ENCODE assay signal across 20 cellular contexts in genomic region chr1:41883507-41883906, GRCh38. TPM values are rescaled to one million over a fixed set of nuclear protein-coding genes. Genes with fewer than 3 reads are reported as not detected.
DNase-seq lines count a peak whose midpoint lies in the region; ATAC-seq, FAIRE-seq and TF ChIP-seq lines count a peak whose summit lies in the region.
"Had no signal": no experiment of that assay in that cellular context is flagged by ENCODE, and none has a peak within 500 bp of the region (broad histone marks: within the 10 kb centered on the region; RNA-seq: fewer than 3 reads in every experiment).

No MANE protein-coding gene starts in this region.

- H3K9me2 ChIP-seq in PC-9 (ENCODE audit: insufficient read depth), result no peaks in the 10 kb centered on the region

- CTCF ChIA-PET in PC-9 (lab: Charles Lee) (no interaction called here), H1 (lab: Charles Lee; ENCODE audit: partially characterized antibody) (interaction anchor here (1.2 to 1.3 kb wide), 2 partner anchors 27 to 33 kb away, joined by 3 to 4 read pairs; no protein-coding TSS in a partner anchor), GM10248 (lab: Yijun Ruan, JAX) (interaction anchor here (1.0 to 2.1 kb wide), 6 partner anchors 9 to 368 kb away, joined by 3 to 15 read pairs (median 3); no protein-coding TSS in a partner anchor)

- H3K27ac Mint-ChIP-seq in natural killer cell treated with Interleukin-12 subunit alpha and Interleukin-12 subunit beta and Interleukin-15 and Interleukin-18, amount 100 ng/mL, for 72 hours, result peak overlapping the region in 1 of 2 donors; percentile 82
- H3K27ac Mint-ChIP-seq: CD8-positive, alpha-beta T cell had no signal

- no peak overlapping the region; the same call in 1 of the 2 replicates for H2BK5ac ChIP-seq in H1 (ENCODE audit: low read depth, low read length)
- no peak overlapping the region for H2BK5ac ChIP-seq in trophoblast cell (ENCODE audit: low read depth, low read length, poor library complexity)

- H2AK5ac ChIP-seq in H1 (ENCODE audit: low read depth, low read length) (no peak overlapping the region; the same call in 1 of the 2 replicates), trophoblast cell (ENCODE audit: low read length) (peak overlapping the region; percentile 18)

- TF ChIP-seq POLR2A in H1 (IDR thresholded peaks at IDR 0.05; ENCODE audit: control extremely low read depth in 1 of 2, low read depth in 2 of 2, low read length in 2 of 2), result no peak

- no peak for TF ChIP-seq CTCF in PC-9 (conservative IDR thresholded peaks at IDR 0.05)
- no peak for TF ChIP-seq CTCF in H1 (IDR thresholded peaks at IDR 0.05; ENCODE audit: control extremely low read depth in 1 of 3, insufficient read depth in 1 of 3, low read depth in 1 of 3, low read length in 3 of 3)
- TF ChIP-seq CTCF in right atrium auricular region (IDR thresholded peaks at IDR 0.05), result no peak
- TF ChIP-seq CTCF in psoas muscle (IDR thresholded peaks at IDR 0.05), result no peak
- TF ChIP-seq CTCF in GM10248 (IDR thresholded peaks at IDR 0.05; ENCODE audit: control extremely low read depth, extremely low read depth, low read depth, missing control alignments), result no peak

- H3K23ac ChIP-seq in H1 (ENCODE audit: insufficient read length) (no peak overlapping the region), trophoblast cell (ENCODE audit: low read length) (no peak overlapping the region)

- peak overlapping the region; percentile 75 for H3K27ac ChIP-seq in PC-9
- H3K27ac ChIP-seq in H1 (ENCODE audit: low read depth, low read length), result no peak overlapping the region
- H3K27ac ChIP-seq in right atrium auricular region, result peak overlapping the region; percentile 74 to 86
- H3K27ac ChIP-seq in trophoblast cell (ENCODE audit: low read depth, low read length), result no peak overlapping the region
- H3K27ac ChIP-seq in psoas muscle, result no peak overlapping the region
- H3K27ac ChIP-seq: BLaER1 treated with 17β-estradiol and CSF1 and Interleukin-3, amounts not matched to agents 10 nM and 100 nM; SJCRH30 had no signal

- intact Hi-C loops in PC-9 (cut with micrococcal nuclease; ENCODE audit: unreplicated experiment), result loop anchor here (2.0 kb wide), 1 partner anchor 71 kb away; no protein-coding TSS in a partner anchor
- intact Hi-C loops in psoas muscle (cut with DNase I), result no loop called here

- H3K9me3 ChIP-seq in PC-9 (ENCODE audit: insufficient read depth, low read depth) (no peaks in the 10 kb centered on the region), H1 (ENCODE audit: insufficient read depth in 2 of 2, low read depth in 1 of 2, low read length in 1 of 2) (no peaks in the 10 kb centered on the region), right atrium auricular region (no peaks in the 10 kb centered on the region), trophoblast cell (ENCODE audit: insufficient read depth, low read depth, low read length) (no peaks in the 10 kb centered on the region), psoas muscle (no peaks in the 10 kb centered on the region)
- H3K9me3 ChIP-seq: BLaER1 treated with 17β-estradiol and CSF1 and Interleukin-3, amounts not matched to agents 10 nM and 100 nM; SJCRH30 had no signal

- H3K14ac ChIP-seq in H1 (ENCODE audit: insufficient read length) (no peak overlapping the region), trophoblast cell (ENCODE audit: low read length) (no peak overlapping the region)

- ATAC-seq in natural killer cell treated with Interleukin-12 subunit alpha and Interleukin-12 subunit beta and Interleukin-15 and Interleukin-18, amount 100 ng/mL, for 72 hours, result no peak
- ATAC-seq in psoas muscle (no peak), HG02885 (IDR thresholded peaks at IDR 0.05; ENCODE audit: poor library complexity, unreplicated experiment) (no peak)
- ATAC-seq: CD8-positive, alpha-beta T cell had no signal

- H3K18ac ChIP-seq in H1 (ENCODE audit: extremely low read depth, low read length) (no peak overlapping the region), trophoblast cell (ENCODE audit: low read length) (no peak overlapping the region)

- no peak overlapping the region for H2BK15ac ChIP-seq in H1 (ENCODE audit: low read length)

- H4K5ac ChIP-seq in H1 (ENCODE audit: insufficient read length, low read depth, low read length), result no peak overlapping the region

- H2BK12ac ChIP-seq in H1 (ENCODE audit: low read depth, low read length) (peak overlapping the region; percentile 12; the same call in 1 of the 2 replicates), trophoblast cell (ENCODE audit: low read length) (no peak overlapping the region)

- FAIRE-seq in H1 (lab: Jason Lieb, UNC), result no peak
- FAIRE-seq: G401.6 had no signal

- peaks cover 2% of the 10 kb centered on the region for H3K36me3 Mint-ChIP-seq in natural killer cell treated with Interleukin-12 subunit alpha and Interleukin-12 subunit beta and Interleukin-15 and Interleukin-18, amount 100 ng/mL, for 72 hours
- H3K36me3 Mint-ChIP-seq: CD8-positive, alpha-beta T cell had no signal

- H3K4me1 Mint-ChIP-seq in natural killer cell treated with Interleukin-12 subunit alpha and Interleukin-12 subunit beta and Interleukin-15 and Interleukin-18, amount 100 ng/mL, for 72 hours (ENCODE audit: low read depth in 2 of 2), result peaks cover 29 to 62% of the 10 kb centered on the region in 2 donors

- H3K4me1 ChIP-seq in PC-9 (replicated peaks; ENCODE audit: insufficient read depth), result peaks cover 50% of the 10 kb centered on the region
- peaks cover 0 to 3% (median 0%) of the 10 kb centered on the region in 4 experiments; a peak in 3 of 7 replicates for H3K4me1 ChIP-seq in H1 (replicated peaks in 1 of 4; ENCODE audit: control insufficient read depth in 3 of 4, insufficient read depth in 4 of 4, low read length in 3 of 4)
- H3K4me1 ChIP-seq in right atrium auricular region, result peaks cover 0 to 59% of the 10 kb centered on the region in 2 donors
- H3K4me1 ChIP-seq in trophoblast cell (ENCODE audit: control insufficient read depth in 1 of 2, insufficient read depth in 2 of 2, low read length in 2 of 2), result peaks cover 15 to 27% of the 10 kb centered on the region in 2 experiments
- peaks cover 35% of the 10 kb centered on the region for H3K4me1 ChIP-seq in psoas muscle

- H3K4me3 ChIP-seq in PC-9 (no peak overlapping the region), H1 (ENCODE audit: extremely low read depth in 1 of 4, insufficient read depth in 2 of 4, low read depth in 3 of 4, low read length in 4 of 4) (no peak overlapping the region), right atrium auricular region (no peak overlapping the region), trophoblast cell (ENCODE audit: low read depth, low read length) (no peak overlapping the region), psoas muscle (no peak overlapping the region)
- H3K4me3 ChIP-seq: BLaER1 treated with 17β-estradiol and CSF1 and Interleukin-3, amounts not matched to agents 10 nM and 100 nM; SJCRH30 had no signal

- H3K27me3 ChIP-seq in PC-9 (ENCODE audit: insufficient read depth, low read depth) (no peaks in the 10 kb centered on the region), H1 (replicated peaks in 1 of 4; ENCODE audit: control insufficient read depth in 3 of 4, extremely low read depth in 1 of 4, insufficient read depth in 3 of 4, low read length in 3 of 4) (no peaks in the 10 kb centered on the region), right atrium auricular region (no peaks in the 10 kb centered on the region), trophoblast cell (ENCODE audit: insufficient read depth, low read length) (peaks cover 2% of the 10 kb centered on the region), psoas muscle (ENCODE audit: insufficient read depth in 3 of 3, low read length in 2 of 3) (no peaks in the 10 kb centered on the region)
- H3K27me3 ChIP-seq: BLaER1 treated with 17β-estradiol and CSF1 and Interleukin-3, amounts not matched to agents 10 nM and 100 nM; SJCRH30 had no signal

- H4K8ac ChIP-seq in H1 (ENCODE audit: extremely low read depth, insufficient read depth, low read length) (no peak overlapping the region; the same call in 1 of the 2 replicates), trophoblast cell (ENCODE audit: low read depth, low read length) (no peak overlapping the region)

- POLR2A ChIA-PET in PC-9 (lab: Charles Lee; ENCODE audit: unreplicated experiment), result no interaction called here
- POLR2A ChIA-PET in H1 (lab: Charles Lee; ENCODE audit: partially characterized antibody), result interaction anchor here (2.7 kb wide), 1 partner anchor 10 kb away, joined by 9 read pairs; no protein-coding TSS in a partner anchor
- POLR2A ChIA-PET in GM10248 (lab: Yijun Ruan, JAX), result interaction anchor here (0.6 kb wide), 1 partner anchor 11 kb away, joined by 15 read pairs; no protein-coding TSS in a partner anchor

- H2AFZ ChIP-seq in PC-9 (no peak overlapping the region), H1 (ENCODE audit: low read length) (no peak overlapping the region), trophoblast cell (ENCODE audit: insufficient read depth, low read length, poor library complexity) (no peak overlapping the region)

- H3K4ac ChIP-seq in H1 (replicated peaks; ENCODE audit: insufficient read length, low read depth, low read length), result no peak overlapping the region
- H3K4ac ChIP-seq in trophoblast cell (ENCODE audit: low read depth, low read length), result no peak overlapping the region

- no peaks in the 10 kb centered on the region for H3K9me3 Mint-ChIP-seq in natural killer cell treated with Interleukin-12 subunit alpha and Interleukin-12 subunit beta and Interleukin-15 and Interleukin-18, amount 100 ng/mL, for 72 hours
- H3K9me3 Mint-ChIP-seq: CD8-positive, alpha-beta T cell had no signal

- TF ChIP-seq EP300 in H1 (IDR thresholded peaks at IDR 0.05; ENCODE audit: borderline replicate concordance in 1 of 2, low read depth in 2 of 2, low read length in 2 of 2), result no peak

- BruUV-seq in PC-9 (replicated peaks; lab: Mats Ljungman, UMichigan), result no TSS peak

- DNase-seq in PC-9, result no peak
- DNase-seq in H1 (ENCODE audit: low read depth in 1 of 2, low spot score in 2 of 2), result no peak
- DNase-seq in right atrium auricular region (ENCODE audit: low spot score), result no peak
- DNase-seq in trophoblast cell, result no peak
- DNase-seq in natural killer cell treated with Interleukin-12 subunit alpha and Interleukin-12 subunit beta and Interleukin-15 and Interleukin-18, amount 100 ng/mL, for 72 hours (ENCODE audit: low spot score), result no peak
- DNase-seq in psoas muscle, result no peak
- DNase-seq in GM10248 (ENCODE audit: extremely low spot score), result no peak
- DNase-seq: CD8-positive, alpha-beta T cell; H7; MM.1S; NCI-H1048; NCI-H1436 treated with DMSO at 0.1 percent for 48 hours; NCI-H2029; NCI-H226; NCI-H510A treated with DMSO at 0.1 percent for 48 hours; NCI-H748 treated with DMSO at 0.1 percent for 48 hours; SJCRH30 had no signal

- no peaks in the 10 kb centered on the region for H3K27me3 Mint-ChIP-seq in natural killer cell treated with Interleukin-12 subunit alpha and Interleukin-12 subunit beta and Interleukin-15 and Interleukin-18, amount 100 ng/mL, for 72 hours

- H4K20me1 ChIP-seq in PC-9 (ENCODE audit: insufficient read depth), result no peaks in the 10 kb centered on the region
- no peaks in the 10 kb centered on the region for H4K20me1 ChIP-seq in H1 (replicated peaks in 1 of 2; ENCODE audit: control insufficient read depth in 1 of 2, insufficient read depth in 2 of 2, low read length in 2 of 2)
- H4K20me1 ChIP-seq: BLaER1 treated with 17β-estradiol and CSF1 and Interleukin-3, amounts not matched to agents 10 nM and 100 nM had no signal

- H2BK120ac ChIP-seq in H1 (replicated peaks; ENCODE audit: low read depth, low read length) (no peak overlapping the region), trophoblast cell (ENCODE audit: insufficient read depth, low read length, poor library complexity) (no peak overlapping the region)

- H4K12ac ChIP-seq in trophoblast cell (ENCODE audit: low read depth, low read length), result no peak overlapping the region

- H3K56ac ChIP-seq in H1 (replicated peaks; ENCODE audit: insufficient read length, low read depth, low read length), result no peak overlapping the region

- H3K79me1 ChIP-seq in H1 (ENCODE audit: low read depth, low read length) (no peaks in the 10 kb centered on the region), trophoblast cell (ENCODE audit: low read length) (peaks cover 6% of the 10 kb centered on the region)

- H3K36me3 ChIP-seq in PC-9 (ENCODE audit: low read depth) (no peaks in the 10 kb centered on the region), H1 (ENCODE audit: control insufficient read depth in 2 of 4, insufficient read depth in 4 of 4, low read length in 3 of 4) (no peaks in the 10 kb centered on the region), right atrium auricular region (no peaks in the 10 kb centered on the region), trophoblast cell (ENCODE audit: control insufficient read depth in 1 of 2, insufficient read depth in 2 of 2, low read length in 2 of 2) (no peaks in the 10 kb centered on the region), psoas muscle (ENCODE audit: insufficient read depth in 1 of 2, low read depth in 1 of 2) (no peaks in the 10 kb centered on the region)
- H3K36me3 ChIP-seq: BLaER1 treated with 17β-estradiol and CSF1 and Interleukin-3, amounts not matched to agents 10 nM and 100 nM; SJCRH30 had no signal

- H4K91ac ChIP-seq in H1 (replicated peaks; ENCODE audit: insufficient read length, low read length) (no peak overlapping the region), trophoblast cell (ENCODE audit: low read depth, low read length) (no peak overlapping the region)

- H3F3A ChIP-seq in PC-9 (ENCODE audit: insufficient read depth, low read depth), result peaks cover 19% of the 10 kb centered on the region; the same call in 1 of the 2 replicates

- no peak overlapping the region for H3K4me3 Mint-ChIP-seq in natural killer cell treated with Interleukin-12 subunit alpha and Interleukin-12 subunit beta and Interleukin-15 and Interleukin-18, amount 100 ng/mL, for 72 hours
- H3K4me3 Mint-ChIP-seq: CD8-positive, alpha-beta T cell had no signal

- H3K79me2 ChIP-seq in PC-9 (ENCODE audit: low read depth) (peaks cover 35% of the 10 kb centered on the region), H1 (ENCODE audit: control insufficient read depth in 1 of 2, insufficient read depth in 2 of 2, low read length in 2 of 2) (no peaks in the 10 kb centered on the region), trophoblast cell (ENCODE audit: control insufficient read depth, insufficient read depth, low read length, poor library complexity) (no peaks in the 10 kb centered on the region)

- WGBS in H1 (ENCODE audit: extremely low coverage in 1 of 2, insufficient coverage in 1 of 2, insufficient read length in 1 of 2, insufficient replicate concordance in 2 of 2, low coverage in 1 of 2, low lambda C conversion rate in 2 of 2, missing lambda C conversion rate in 1 of 2), 2 experiments, result 79% methylated on average over 3 of the region's 3 CpGs; no CpG with 5 or more reads in 1 of the 2 experiments
- WGBS in trophoblast cell (ENCODE audit: extremely low coverage, insufficient coverage, insufficient read length), result no CpG with 5 or more reads among the region's 3 CpGs
- WGBS in psoas muscle, 3 donors, result 30 to 47% (median 31%) methylated on average over 3 of the region's 3 CpGs

- peaks cover under 1% of the 10 kb centered on the region; the same call in 1 of the 2 replicates for H3K23me2 ChIP-seq in H1 (ENCODE audit: low read depth, low read length)

- H2BK20ac ChIP-seq in H1 (ENCODE audit: low read length), result no peak overlapping the region

- no peak overlapping the region; a peak in 1 of 7 replicates for H3K9ac ChIP-seq in H1 (replicated peaks in 1 of 4; ENCODE audit: extremely low read depth in 1 of 4, low read depth in 3 of 4, low read length in 3 of 4)
- no peak overlapping the region for H3K9ac ChIP-seq in trophoblast cell (ENCODE audit: low read length)
- H3K9ac ChIP-seq: BLaER1 treated with 17β-estradiol and CSF1 and Interleukin-3, amounts not matched to agents 10 nM and 100 nM had no signal

- H3K4me2 ChIP-seq in PC-9, result no peak overlapping the region; the same call in 1 of the 2 replicates
- H3K4me2 ChIP-seq in H1 (ENCODE audit: insufficient read depth in 1 of 2, low read depth in 2 of 2, low read length in 2 of 2), result no peak overlapping the region
- H3K4me2 ChIP-seq in trophoblast cell (ENCODE audit: low read length), result no peak overlapping the region
- H3K4me2 ChIP-seq: BLaER1 treated with 17β-estradiol and CSF1 and Interleukin-3, amounts not matched to agents 10 nM and 100 nM had no signal

- no peak for TF ChIP-seq RAD21 in H1 (IDR thresholded peaks at IDR 0.05 in 1 of 2, conservative IDR thresholded peaks at IDR 0.05 in 1 of 2; ENCODE audit: low read depth in 2 of 2, low read length in 2 of 2)

RNA-seq across cellular contexts. Expression of gene HIVEP3, which starts 35.2 kb away (rescaled TPM):
- 8.1 and 11.0 TPM in 2 replicates for total RNA-seq in PC-9 (2021)
- total RNA-seq in H1 (2021; fragmentation: NEBNext Ultra II Directional; extraction: Animal tissue kit (Norgen Biotek cat#: 25700)), result 0.38 and 0.69 TPM in 2 replicates
- 0.20 and 0.24 TPM in 2 replicates for polyA plus RNA-seq in H1 (2011; rRNA removed)
- 0.18 TPM for polyA plus RNA-seq in H1 (2011; cell fraction: cytosol; rRNA removed)
- polyA plus RNA-seq in H1 (2011; cell fraction: nucleus; rRNA removed), result 0.43 TPM
- 0.12 to 0.28 TPM (median 0.21 TPM) in 4 replicates for polyA plus RNA-seq in H1 (2012, experiment 1 of 2)
- polyA plus RNA-seq in H1 (2012, experiment 2 of 2), result 0.10 TPM
- 0.34 TPM for polyA plus RNA-seq in H1 (2013, experiment 1 of 2)
- polyA plus RNA-seq in H1 (2013, experiment 2 of 2), result 0.35 TPM
- 0.12 and 0.13 TPM in 2 replicates for polyA minus RNA-seq in H1 (2011; rRNA and poly(A)+ RNA removed)
- polyA minus RNA-seq in H1 (2011; cell fraction: cytosol; rRNA and poly(A)+ RNA removed), result 0.15 TPM
- 0.30 TPM for polyA minus RNA-seq in H1 (2011; cell fraction: nucleus; rRNA and poly(A)+ RNA removed)
- 1 to 10 TPM; 4.7 to 5.8 TPM for total RNA-seq in right atrium auricular region
- polyA plus RNA-seq in trophoblast cell (2013), result 1.6 and 1.8 TPM in 2 replicates
- 10 to 100 TPM; 17.9 to 32.0 TPM for total RNA-seq in natural killer cell treated with Interleukin-12 subunit alpha and Interleukin-12 subunit beta and Interleukin-15 and Interleukin-18, amount 100 ng/mL, for 72 hours
- 1 to 10 TPM; 2.1 to 3.4 (median 3.1) TPM for total RNA-seq in psoas muscle
- polyA plus RNA-seq in psoas muscle, result 1 to 10 TPM in 1 of 3 donors, under 1 TPM in 2; 0.70 to 1.4 (median 0.98) TPM

Comparison
In these comparisons a context has a peak if more than half of its experiments do, and no peak if none do; other contexts are left out.
1. H3K27ac ChIP-seq: peak in PC-9 (single experiment) and right atrium auricular region (2 of 2); none in H1 (single experiment), trophoblast cell (single experiment) and psoas muscle (single experiment).